ENCODE assay signal across 18 cellular contexts in the genomic region with DNA sequence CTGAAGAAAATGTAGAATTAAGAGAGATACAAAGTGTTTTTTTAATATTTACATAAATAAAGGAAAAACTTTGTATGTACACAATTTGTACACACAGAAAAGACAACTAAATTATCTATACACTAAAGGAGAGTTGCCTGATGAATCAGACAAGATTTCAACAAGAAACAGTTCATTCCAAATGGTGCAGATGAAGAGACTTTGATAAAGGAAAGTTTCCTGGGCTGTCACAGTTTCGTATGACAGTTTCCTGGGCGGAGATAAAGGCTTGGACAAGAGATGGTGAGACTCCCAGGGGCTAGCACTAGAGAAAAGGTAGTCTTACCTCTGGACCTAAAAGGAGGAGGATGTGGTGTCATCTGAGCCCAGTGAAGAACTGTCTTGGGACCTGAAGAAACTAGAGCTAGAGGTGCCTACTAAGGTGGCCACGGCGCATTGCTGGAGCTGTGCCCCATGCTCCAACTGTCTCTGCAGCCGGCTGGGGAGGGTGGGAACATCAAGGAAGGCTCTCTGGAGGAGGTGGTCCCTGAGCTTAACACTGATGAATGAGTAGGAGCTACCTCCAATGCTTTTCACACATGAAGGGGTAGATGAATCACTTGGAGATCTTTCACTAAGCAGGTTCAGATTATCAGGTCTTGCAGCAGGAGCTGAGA.
"Had no signal": no experiment of that assay in that cellular context is flagged by ENCODE, and none has a peak within 500 bp of the region (broad histone marks: within the 10 kb centered on the region; RNA-seq: fewer than 3 reads in every experiment).

No MANE protein-coding gene starts in this region.

- H3K9me3 ChIP-seq: ascending aorta, breast epithelium, left lung had no signal

- H3K36me3 ChIP-seq: ascending aorta, breast epithelium, left lung had no signal

- H3K4me1 ChIP-seq: ascending aorta, breast epithelium had no signal

- H3K27ac ChIP-seq: ascending aorta, breast epithelium, left lung had no signal

- H3K27me3 ChIP-seq: ascending aorta, breast epithelium, left lung had no signal

- H3K4me3 ChIP-seq: ascending aorta, breast epithelium, left lung had no signal

- ATAC-seq: left lung, T-cell had no signal

- DNase-seq: activated CD4-positive, alpha-beta T cell treated with anti-CD3 and anti-CD28 coated beads, Interleukin-2, amount 10 ng/mL, durations not matched to agents 7 days and 5 days; activated CD8-positive, alpha-beta memory T cell treated with anti-CD3 and anti-CD28 coated beads, Interleukin-2, amount 50 U/mL, for 4 hours; activated effector memory CD4-positive, alpha-beta T cell treated with Interleukin-2 at 50 U/mL for 16 hours; activated naive CD4-positive, alpha-beta T cell treated with anti-CD3 and anti-CD28 coated beads, Interleukin-2, amount 10 ng/mL, durations not matched to agents 7 days and 5 days; activated T-cell treated with anti-CD3 and anti-CD28 coated beads, Interleukin-2, amount 50 U/mL, for 48 hours; dermis blood vessel endothelial cell; effector memory CD4-positive, alpha-beta T cell; foreskin fibroblast; glutamatergic neuron; hippocampal formation; kidney; left lung; stimulated activated CD4-positive, alpha-beta T cell treated with anti-CD3 and anti-CD28 coated beads, Interleukin-1b, Interleukin-23, amount 100 ng/mL, for 48 hours; stimulated activated CD8-positive, alpha-beta memory T cell treated with anti-CD3 and anti-CD28 coated beads, Interleukin-4, amount 100 ng/mL, for 48 hours; stimulated activated naive CD4-positive, alpha-beta T cell; T-cell had no signal
